17 cellular contexts compared by ENCODE assay signal in the genomic region with DNA sequence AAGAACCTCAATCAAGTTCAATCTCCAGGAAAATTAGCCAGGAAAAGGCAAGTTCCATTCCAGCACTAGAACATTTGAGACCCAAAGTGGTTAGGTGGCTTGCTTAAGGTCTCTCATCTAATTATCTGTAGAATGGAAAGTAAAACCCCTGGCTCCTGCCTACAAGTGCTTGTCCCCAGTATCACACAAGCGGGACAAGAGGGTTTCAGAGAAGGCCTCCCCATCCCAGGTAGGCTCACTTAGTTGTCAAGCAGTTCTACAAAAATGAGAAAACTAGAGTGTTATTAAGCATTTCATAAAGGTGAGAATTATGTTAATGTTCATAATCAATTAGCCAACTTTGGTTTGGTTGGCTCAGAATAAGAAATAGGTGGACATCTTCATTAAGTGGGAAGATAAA. TPM values are rescaled to one million over a fixed set of nuclear protein-coding genes. Genes with fewer than 3 reads are reported as not detected.
"Had no signal": no experiment of that assay in that cellular context is flagged by ENCODE, and none has a peak within 500 bp of the region (broad histone marks: within the 10 kb centered on the region; RNA-seq: fewer than 3 reads in every experiment).

No MANE protein-coding gene starts in this region.

- H3K4me1 ChIP-seq: ascending aorta, uterus had no signal

- DNase-seq: activated CD4-positive, alpha-beta T cell treated with anti-CD3 and anti-CD28 coated beads for 4 hours; activated CD8-positive, alpha-beta memory T cell treated with anti-CD3 and anti-CD28 coated beads, Interleukin-2, amount 50 U/mL, for 4 hours; activated CD8-positive, alpha-beta T cell treated with anti-CD3 and anti-CD28 coated beads, Interleukin-2, amount 10 ng/mL, durations not matched to agents 7 days and 5 days; activated naive CD4-positive, alpha-beta T cell treated with Interleukin-2 at 50 U/mL for 16 hours; effector memory CD4-positive, alpha-beta T cell; foreskin keratinocyte; glutamatergic neuron; mesendoderm; nucleus accumbens; stimulated activated CD4-positive, alpha-beta T cell treated with anti-CD3 and anti-CD28 coated beads, Interleukin-2, amount 100 ng/mL, for 48 hours; stimulated activated naive CD4-positive, alpha-beta T cell; uterus had no signal

- H3K36me3 ChIP-seq: ascending aorta, tibial nerve, uterus had no signal

- H3K27ac Mint-ChIP-seq: activated CD8-positive, alpha-beta T cell treated with anti-CD3 and anti-CD28 coated beads, Interleukin-2, amount 10 ng/mL, durations not matched to agents 7 days and 5 days; dendritic cell treated with granulocyte-macrophage colony-stimulating factor and Interleukin-4, amounts not matched to agents 40 ng/mL and 50 ng/mL, for 4 days; nephron had no signal

- ATAC-seq: activated CD8-positive, alpha-beta T cell treated with anti-CD3 and anti-CD28 coated beads, Interleukin-2, amount 10 ng/mL, durations not matched to agents 7 days and 5 days; foreskin keratinocyte had no signal

- H3K9me3 ChIP-seq: ascending aorta, tibial nerve, uterus had no signal

- H3K4me3 Mint-ChIP-seq: activated CD8-positive, alpha-beta T cell treated with anti-CD3 and anti-CD28 coated beads, Interleukin-2, amount 10 ng/mL, durations not matched to agents 7 days and 5 days; dendritic cell treated with granulocyte-macrophage colony-stimulating factor and Interleukin-4, amounts not matched to agents 40 ng/mL and 50 ng/mL, for 4 days; nephron had no signal

- H3K27me3 ChIP-seq: ascending aorta, tibial nerve, uterus had no signal

- H3K4me3 ChIP-seq: ascending aorta, tibial nerve, uterus had no signal

- H3K27ac ChIP-seq: ascending aorta, foreskin keratinocyte, tibial nerve, uterus had no signal

- H3K9me3 Mint-ChIP-seq: dendritic cell treated with granulocyte-macrophage colony-stimulating factor and Interleukin-4, amounts not matched to agents 40 ng/mL and 50 ng/mL, for 4 days; nephron had no signal

RNA-seq across cellular contexts. Expression of a gene that starts 5.5 kb away (rescaled TPM):
- total RNA-seq: bronchial epithelial cell, foreskin keratinocyte had no signal
